ENCODE assay signal across 16 cellular contexts in the genomic region with DNA sequence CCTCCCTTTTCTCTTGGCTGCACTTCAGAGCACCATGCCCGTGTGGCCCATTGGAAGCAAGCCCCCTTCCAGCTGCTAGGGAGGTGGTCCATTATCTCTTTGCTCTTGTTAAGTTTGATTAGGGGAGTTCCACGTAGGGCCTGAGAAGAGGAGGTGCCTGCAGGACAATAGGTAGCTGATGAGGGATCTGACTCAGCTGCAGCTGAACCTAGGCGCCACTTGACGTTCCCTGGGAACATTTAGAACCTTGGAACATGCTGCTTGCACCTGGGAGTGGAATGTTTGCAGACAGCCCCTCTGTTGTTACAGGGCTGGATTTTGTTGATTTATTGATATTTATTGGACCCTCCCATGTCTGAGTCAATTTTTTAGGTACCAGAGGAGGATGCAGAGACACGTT. TPM values are rescaled to one million over a fixed set of nuclear protein-coding genes. Genes with fewer than 3 reads are reported as not detected.
DNase-seq lines count a peak whose midpoint lies in the region; ATAC-seq, FAIRE-seq and TF ChIP-seq lines count a peak whose summit lies in the region.
"Had no signal": no experiment of that assay in that cellular context is flagged by ENCODE, and none has a peak within 500 bp of the region (broad histone marks: within the 10 kb centered on the region; RNA-seq: fewer than 3 reads in every experiment).

No MANE protein-coding gene starts in this region.

- TF ChIP-seq POLR2A in NB4 (IDR thresholded peaks at IDR 0.05; ENCODE audit: extremely low read depth, insufficient read length), result no peak
- TF ChIP-seq POLR2A in gastrocnemius medialis (IDR thresholded peaks at IDR 0.05), result peak; percentile 49 to 58

- H3K27ac Mint-ChIP-seq in activated naive CD4-positive, alpha-beta T cell treated with anti-CD3 and anti-CD28 coated beads, Interleukin-2, amount 10 ng/mL, durations not matched to agents 7 days and 5 days, result peak overlapping the region; percentile 72
- H3K27ac Mint-ChIP-seq in activated naive CD4-positive, alpha-beta T cell treated with anti-CD3 and anti-CD28 coated beads, Interleukin-2, amount 50 U/mL, for 72 hours, result peak overlapping the region in 1 of 2 donors; percentile 68

- H3K4me1 ChIP-seq in gastrocnemius medialis, result peaks cover 67 to 77% of the 10 kb centered on the region in 2 donors

- in situ Hi-C loops in gastrocnemius medialis (cut with MboI; ENCODE audit: low sequenced_read_pairs in 4 of 4), result loop anchor here in 3 of 4 donors (5.0 to 10.0 kb wide), 3 partner anchors 55 to 125 kb away; no protein-coding TSS in a partner anchor

- H3K36me3 ChIP-seq in gastrocnemius medialis, result no peaks in the 10 kb centered on the region
- H3K36me3 ChIP-seq: WERI-Rb-1 had no signal

- no peak for DNase-seq in activated naive CD4-positive, alpha-beta T cell treated with anti-CD3 and anti-CD28 coated beads, Interleukin-2, amount 10 ng/mL, durations not matched to agents 7 days and 5 days
- no peak for DNase-seq in activated naive CD4-positive, alpha-beta T cell treated with anti-CD3 and anti-CD28 coated beads, Interleukin-2, amount 50 U/mL, for 72 hours (ENCODE audit: low spot score in 2 of 2)
- DNase-seq in NB4 (ENCODE audit: low read depth) (no peak), epithelial cell of prostate (ENCODE audit: low read depth, low spot score) (no peak), gastrocnemius medialis (no peak), DMS79 treated with DMSO at 0.1 percent for 48 hours (lab: John Stamatoyannopoulos, UW) (no peak), frontal cortex (ENCODE audit: low spot score in 2 of 2) (no peak)
- DNase-seq: activated effector memory CD4-positive, alpha-beta T cell treated with anti-CD3 and anti-CD28 coated beads, Interleukin-2, amount 50 U/mL, for 16 hours; caudate nucleus; midbrain; NCI-H1436 treated with DMSO at 0.1 percent for 48 hours; NCI-H524 treated with DMSO at 0.1 percent for 48 hours; right cardiac atrium; SIG-M5; WERI-Rb-1 had no signal

- H3K4me3 Mint-ChIP-seq in activated naive CD4-positive, alpha-beta T cell treated with anti-CD3 and anti-CD28 coated beads, Interleukin-2, amount 10 ng/mL, durations not matched to agents 7 days and 5 days, result peak overlapping the region; percentile 96

- H3K27me3 ChIP-seq in gastrocnemius medialis, result no peaks in the 10 kb centered on the region

- TF ChIP-seq CTCF in NB4 (IDR thresholded peaks at IDR 0.05; ENCODE audit: low read depth, low read length), result no peak
- TF ChIP-seq CTCF in gastrocnemius medialis (IDR thresholded peaks at IDR 0.05 in 4 of 5, conservative IDR thresholded peaks at IDR 0.05 in 1 of 5), result no peak

- H3K9me3 Mint-ChIP-seq in activated naive CD4-positive, alpha-beta T cell treated with anti-CD3 and anti-CD28 coated beads, Interleukin-2, amount 10 ng/mL, durations not matched to agents 7 days and 5 days, result no peaks in the 10 kb centered on the region
- H3K9me3 Mint-ChIP-seq in activated naive CD4-positive, alpha-beta T cell treated with anti-CD3 and anti-CD28 coated beads, Interleukin-2, amount 50 U/mL, for 72 hours, result peaks cover 0 to 3% of the 10 kb centered on the region in 2 donors

- no peak for FAIRE-seq in frontal cortex (lab: Jason Lieb, UNC)

- ATAC-seq in activated naive CD4-positive, alpha-beta T cell treated with anti-CD3 and anti-CD28 coated beads, Interleukin-2, amount 50 U/mL, for 72 hours, result no peak
- ATAC-seq in gastrocnemius medialis (peak in 1 of 2 donors; percentile 28), GM18519 (IDR thresholded peaks at IDR 0.05; ENCODE audit: low FRiP score, unreplicated experiment) (no peak)
- ATAC-seq: right cardiac atrium had no signal

- peak overlapping the region; percentile 66 for H3K27ac ChIP-seq in epithelial cell of prostate
- H3K27ac ChIP-seq in gastrocnemius medialis, result peak overlapping the region; percentile 91 to 98 (median 94)
- H3K27ac ChIP-seq: WERI-Rb-1 had no signal

- intact Hi-C loops in gastrocnemius medialis (cut with DNase I; ENCODE audit: low total_unique reads), result loop anchor here (10.0 kb wide), 1 partner anchor 1205 kb away; a partner anchor contains a TSS

- H3K27me3 Mint-ChIP-seq in activated naive CD4-positive, alpha-beta T cell treated with anti-CD3 and anti-CD28 coated beads, Interleukin-2, amount 10 ng/mL, durations not matched to agents 7 days and 5 days, result no peaks in the 10 kb centered on the region

- no peaks in the 10 kb centered on the region for H3K9me3 ChIP-seq in gastrocnemius medialis

- CTCF ChIA-PET in activated naive CD4-positive, alpha-beta T cell treated with anti-CD3 and anti-CD28 coated beads, Interleukin-2, amount 10 ng/mL, durations not matched to agents 7 days and 5 days (lab: Charles Lee), result interaction anchor here (1.1 to 3.3 kb wide), 4 partner anchors 9 to 123 kb away, joined by 3 to 19 read pairs (median 3); no protein-coding TSS in a partner anchor

- peak overlapping the region; percentile 1 for H3K4me3 ChIP-seq in NB4 (ENCODE audit: low read depth, low read length)
- peak overlapping the region in 1 of 4 donors; percentile 91 for H3K4me3 ChIP-seq in gastrocnemius medialis

- peaks cover 71% of the 10 kb centered on the region for H3K4me1 Mint-ChIP-seq in activated naive CD4-positive, alpha-beta T cell treated with anti-CD3 and anti-CD28 coated beads, Interleukin-2, amount 10 ng/mL, durations not matched to agents 7 days and 5 days

- peaks cover 60% of the 10 kb centered on the region for H3K36me3 Mint-ChIP-seq in activated naive CD4-positive, alpha-beta T cell treated with anti-CD3 and anti-CD28 coated beads, Interleukin-2, amount 10 ng/mL, durations not matched to agents 7 days and 5 days
- peaks cover 0 to 55% of the 10 kb centered on the region in 2 donors for H3K36me3 Mint-ChIP-seq in activated naive CD4-positive, alpha-beta T cell treated with anti-CD3 and anti-CD28 coated beads, Interleukin-2, amount 50 U/mL, for 72 hours

RNA-seq across cellular contexts. Expression of a gene that starts 4.7 kb away (rescaled TPM):
- 10 to 100 TPM; 15.4 to 75.9 TPM for total RNA-seq in activated naive CD4-positive, alpha-beta T cell treated with anti-CD3 and anti-CD28 coated beads, Interleukin-2, amount 50 U/mL, for 72 hours
- 10 to 100 TPM; 15.9 to 61.7 (median 26.3) TPM for total RNA-seq in gastrocnemius medialis
- 2.0 TPM for total RNA-seq in frontal cortex
